ENCODE assay signal across 28 cellular contexts in the genomic region with DNA sequence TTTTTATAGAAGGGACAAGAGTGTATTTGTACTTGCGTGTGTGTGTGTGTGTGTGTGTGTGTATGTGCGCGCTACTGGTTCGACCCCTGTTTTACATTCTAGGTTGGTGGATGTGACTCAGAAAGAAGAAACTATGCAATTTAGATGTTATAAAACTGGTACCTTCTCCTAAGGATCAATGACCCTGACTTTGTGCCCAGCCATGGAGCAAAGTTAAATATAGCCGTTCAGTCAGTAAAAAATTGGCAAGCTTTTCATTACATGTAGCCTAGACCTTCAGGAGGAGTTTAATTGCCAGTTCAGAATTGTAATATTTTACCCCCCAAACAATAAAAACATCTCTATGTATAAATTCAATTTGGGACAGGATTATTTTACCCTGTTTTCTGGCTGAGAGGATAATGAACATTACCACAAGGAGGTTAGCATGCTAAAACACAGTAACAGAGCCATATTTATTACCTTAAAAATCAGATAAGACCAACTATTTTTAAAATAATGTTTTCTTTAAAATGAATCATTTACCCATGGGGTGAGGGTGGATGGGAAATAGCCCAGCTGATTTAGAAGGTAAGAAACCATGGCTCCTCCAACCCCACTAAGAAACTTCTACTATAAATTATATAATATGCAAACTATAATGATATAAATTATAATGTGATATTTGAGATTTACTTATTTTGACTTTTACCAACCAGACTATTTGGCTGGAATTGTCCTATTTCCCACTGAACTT.
"Had no signal": no experiment of that assay in that cellular context is flagged by ENCODE, and none has a peak within 500 bp of the region (broad histone marks: within the 10 kb centered on the region; RNA-seq: fewer than 3 reads in every experiment).

No MANE protein-coding gene starts in this region.

- DNase-seq: activated CD4-positive, alpha-beta T cell treated with anti-CD3 and anti-CD28 coated beads, Interleukin-2, amount 10 ng/mL, durations not matched to agents 24 days and 14 days; activated CD4-positive, alpha-beta T cell treated with anti-CD3 and anti-CD28 coated beads, Interleukin-2, amount 50 U/mL, for 48 hours; activated CD8-positive, alpha-beta T cell treated with anti-CD3 and anti-CD28 coated beads, Interleukin-2, amount 10 ng/mL, durations not matched to agents 7 days and 5 days; activated gamma-delta T cell; activated naive CD4-positive, alpha-beta T cell treated with Interleukin-2 at 50 U/mL for 16 hours; activated T-cell treated with anti-CD3 and anti-CD28 coated beads, Interleukin-2, amount 50 U/mL, for 24 hours; adrenal gland; Kasumi-1; KG1; NCI-H1092 treated with DMSO at 0.1 percent for 48 hours; NCI-H1417; NCI-H146; NCI-H187; NCI-H2029 treated with DMSO at 0.1 percent for 48 hours; NCI-H2107; NCI-H2171; NCI-H510A; NCI-H526; NCI-H748 treated with DMSO at 0.1 percent for 48 hours; NK-92 treated with Interleukin-12 subunit alpha and Interleukin-12 subunit beta, amount 100 ng/mL, for 24 hours; PC-3; Peyer's patch; RPMI8226; SHP77 treated with DMSO at 0.1 percent for 48 hours; SK-N-SH had no signal

- H3K9ac ChIP-seq: SK-N-SH had no signal

- FAIRE-seq: astrocyte, bronchial epithelial cell had no signal

- ATAC-seq: activated CD8-positive, alpha-beta T cell treated with anti-CD3 and anti-CD28 coated beads, Interleukin-2, amount 10 ng/mL, durations not matched to agents 7 days and 5 days; PC-3 had no signal

- H3K27ac ChIP-seq: adrenal gland, Peyer's patch, SJSA1 had no signal

- H3K27me3 ChIP-seq: adrenal gland, Peyer's patch, SJSA1 had no signal

- H3K4me2 ChIP-seq: SK-N-SH had no signal

- H3K4me3 ChIP-seq: adrenal gland, Peyer's patch, SJSA1 had no signal

- H3K4me1 ChIP-seq: adrenal gland, Peyer's patch, SJSA1 had no signal

- H3K36me3 ChIP-seq: adrenal gland, Peyer's patch, SJSA1 had no signal

- H3K9me3 ChIP-seq: adrenal gland, Peyer's patch, SJSA1, SK-N-SH had no signal
